20 cellular contexts compared by ENCODE assay signal in genomic region chr1:164709108-164709507, GRCh38.
DNase-seq lines count a peak whose midpoint lies in the region; ATAC-seq and TF ChIP-seq lines count a peak whose summit lies in the region.
"Had no signal": no experiment of that assay in that cellular context is flagged by ENCODE, and none has a peak within 500 bp of the region (broad histone marks: within the 10 kb centered on the region; RNA-seq: fewer than 3 reads in every experiment).

No MANE protein-coding gene starts in this region.

- peak overlapping the region; percentile 18 for H3K27ac Mint-ChIP-seq in dendritic cell treated with granulocyte-macrophage colony-stimulating factor and Interleukin-4, amounts not matched to agents 40 ng/mL and 50 ng/mL, for 4 days
- H3K27ac Mint-ChIP-seq in nephron progenitor cell: peak overlapping the region; percentile 89
- H3K27ac Mint-ChIP-seq: activated T-helper 17 cell treated with anti-CD3 and anti-CD28 coated beads, Interleukin-2, amount 50 U/mL, for 72 hours; CD4-positive, CD25-positive, alpha-beta regulatory T cell; T-helper 1 cell treated with Interleukin-12 subunit alpha and Interleukin-12 subunit beta and Interleukin-4 antibody, amounts not matched to agents 30 μg/mL and 1 μg/mL, for 36 hours had no signal

- no peak for TF ChIP-seq CTCF in left ventricle myocardium inferior (IDR thresholded peaks at IDR 0.05; ENCODE audit: borderline replicate concordance)
- TF ChIP-seq CTCF in heart right ventricle (IDR thresholded peaks at IDR 0.05): no peak
- no peak for TF ChIP-seq CTCF in nephron progenitor cell (IDR thresholded peaks at IDR 0.05)
- TF ChIP-seq CTCF in GM13976 (IDR thresholded peaks at IDR 0.05; ENCODE audit: borderline replicate concordance, control extremely low read depth, extremely low read depth, insufficient read depth, missing control alignments): no peak

- H3K4me1 Mint-ChIP-seq in dendritic cell treated with granulocyte-macrophage colony-stimulating factor and Interleukin-4, amounts not matched to agents 40 ng/mL and 50 ng/mL, for 4 days (ENCODE audit: low read depth): peaks cover 40% of the 10 kb centered on the region
- H3K4me1 Mint-ChIP-seq in nephron progenitor cell: peaks cover 76% of the 10 kb centered on the region
- H3K4me1 Mint-ChIP-seq: activated T-helper 17 cell treated with anti-CD3 and anti-CD28 coated beads, Interleukin-2, amount 50 U/mL, for 72 hours; CD4-positive, CD25-positive, alpha-beta regulatory T cell had no signal

- H3K4me3 Mint-ChIP-seq in dendritic cell treated with granulocyte-macrophage colony-stimulating factor and Interleukin-4, amounts not matched to agents 40 ng/mL and 50 ng/mL, for 4 days: no peak overlapping the region
- no peak overlapping the region for H3K4me3 Mint-ChIP-seq in nephron progenitor cell
- H3K4me3 Mint-ChIP-seq: activated T-helper 17 cell treated with anti-CD3 and anti-CD28 coated beads, Interleukin-2, amount 50 U/mL, for 72 hours; CD4-positive, CD25-positive, alpha-beta regulatory T cell; T-helper 1 cell treated with Interleukin-12 subunit alpha and Interleukin-12 subunit beta and Interleukin-4 antibody, amounts not matched to agents 30 μg/mL and 1 μg/mL, for 36 hours had no signal

- no peak overlapping the region for H3K4me3 ChIP-seq in left ventricle myocardium inferior
- H3K4me3 ChIP-seq in heart right ventricle: no peak overlapping the region
- H3K4me3 ChIP-seq: A549, ovary, testis had no signal

- peak overlapping the region; percentile 60 for H3K27ac ChIP-seq in left ventricle myocardium inferior (replicated peaks)
- peak overlapping the region in 3 of 10 donors; percentile 29 to 71 (median 70) for H3K27ac ChIP-seq in heart right ventricle
- H3K27ac ChIP-seq: testis had no signal

- in situ Hi-C loops in GM13976 (cut with MboI; ENCODE audit: low sequenced_read_pairs, unreplicated experiment): no loop called here

- H3K4me1 ChIP-seq in left ventricle myocardium inferior: peaks cover 89% of the 10 kb centered on the region
- peaks cover 20 to 85% (median 62%) of the 10 kb centered on the region in 9 donors for H3K4me1 ChIP-seq in heart right ventricle

- no peaks in the 10 kb centered on the region for H3K27me3 ChIP-seq in left ventricle myocardium inferior (ENCODE audit: low read depth)
- peaks cover 0 to 5% (median 0%) of the 10 kb centered on the region in 7 donors for H3K27me3 ChIP-seq in heart right ventricle
- H3K27me3 ChIP-seq: ovary, testis had no signal

- H3K9me3 ChIP-seq in left ventricle myocardium inferior (replicated peaks) (no peaks in the 10 kb centered on the region), heart right ventricle (no peaks in the 10 kb centered on the region)
- H3K9me3 ChIP-seq: A549, ovary, testis had no signal

- no peaks in the 10 kb centered on the region for H3K36me3 Mint-ChIP-seq in dendritic cell treated with granulocyte-macrophage colony-stimulating factor and Interleukin-4, amounts not matched to agents 40 ng/mL and 50 ng/mL, for 4 days (ENCODE audit: low read depth)
- H3K36me3 Mint-ChIP-seq in nephron progenitor cell (ENCODE audit: low read depth): peaks cover 24% of the 10 kb centered on the region
- H3K36me3 Mint-ChIP-seq: CD4-positive, CD25-positive, alpha-beta regulatory T cell had no signal

- 60 to 73% methylated on average over 4 of the region's 4 CpGs for WGBS in heart right ventricle, 2 donors

- peaks cover 50% of the 10 kb centered on the region for H3K27me3 Mint-ChIP-seq in dendritic cell treated with granulocyte-macrophage colony-stimulating factor and Interleukin-4, amounts not matched to agents 40 ng/mL and 50 ng/mL, for 4 days
- H3K27me3 Mint-ChIP-seq in nephron progenitor cell (ENCODE audit: low read depth, poor library complexity): peaks cover 6% of the 10 kb centered on the region
- H3K27me3 Mint-ChIP-seq: activated T-helper 17 cell treated with anti-CD3 and anti-CD28 coated beads, Interleukin-2, amount 50 U/mL, for 72 hours; CD4-positive, CD25-positive, alpha-beta regulatory T cell had no signal

- ATAC-seq in heart right ventricle: no peak
- no peak for ATAC-seq in HG03095 (IDR thresholded peaks at IDR 0.05; ENCODE audit: unreplicated experiment)
- no peak for ATAC-seq in left colon
- ATAC-seq: A549; activated T-helper 17 cell treated with anti-CD3 and anti-CD28 coated beads, Interleukin-2, amount 50 U/mL, for 72 hours; left ventricle myocardium superior had no signal

- DNase-seq in left ventricle myocardium inferior (no peak), heart right ventricle (no peak), nephron progenitor cell (no peak), GM13976 (ENCODE audit: low spot score) (no peak), hypothalamus (lab: John Stamatoyannopoulos, UW) (no peak), left colon (no peak)
- DNase-seq: CD4-positive, CD25-positive, alpha-beta regulatory T cell; effector CD8-positive, alpha-beta T cell; Karpas-422; left ventricle myocardium superior; NCI-H1417; ovary; Right ventricle myocardium superior; stimulated activated CD4-positive, alpha-beta T cell treated with anti-CD3 and anti-CD28 coated beads, Interleukin-4, amount 100 ng/mL, for 4 hours; testis had no signal

- H3K9me3 Mint-ChIP-seq in dendritic cell treated with granulocyte-macrophage colony-stimulating factor and Interleukin-4, amounts not matched to agents 40 ng/mL and 50 ng/mL, for 4 days: no peaks in the 10 kb centered on the region
- no peaks in the 10 kb centered on the region for H3K9me3 Mint-ChIP-seq in nephron progenitor cell
- H3K9me3 Mint-ChIP-seq: CD4-positive, CD25-positive, alpha-beta regulatory T cell; T-helper 1 cell treated with Interleukin-12 subunit alpha and Interleukin-12 subunit beta and Interleukin-4 antibody, amounts not matched to agents 30 μg/mL and 1 μg/mL, for 36 hours had no signal

- H3K36me3 ChIP-seq in left ventricle myocardium inferior (no peaks in the 10 kb centered on the region), heart right ventricle (no peaks in the 10 kb centered on the region)
- H3K36me3 ChIP-seq: ovary had no signal

- intact Hi-C loops in left ventricle myocardium inferior (cut with micrococcal nuclease) (no loop called here), heart right ventricle (cut with DNase I) (loop anchor here in 6 of 10 donors (5.0 to 10.0 kb wide), 6 partner anchors 63 to 147 kb away; no protein-coding TSS in a partner anchor), left colon (cut with DNase I, micrococcal nuclease) (no loop called here)
- intact Hi-C loops in dendritic cell treated with granulocyte-macrophage colony-stimulating factor and Interleukin-4, amounts not matched to agents 40 ng/mL and 50 ng/mL, for 4 days (cut with micrococcal nuclease): no loop called here

Comparison
In these comparisons a context has a peak if more than half of its experiments do, and no peak if none do; other contexts are left out.
1. intact Hi-C loops: an anchor here in heart right ventricle (5.0 to 10.0 kb wide); none called in left ventricle myocardium inferior, dendritic cell treated with granulocyte-macrophage colony-stimulating factor and Interleukin-4, amounts not matched to agents 40 ng/mL and 50 ng/mL, for 4 days and left colon.